Comparison of ENCODE assay signal across 29 cellular contexts in the genomic region with DNA sequence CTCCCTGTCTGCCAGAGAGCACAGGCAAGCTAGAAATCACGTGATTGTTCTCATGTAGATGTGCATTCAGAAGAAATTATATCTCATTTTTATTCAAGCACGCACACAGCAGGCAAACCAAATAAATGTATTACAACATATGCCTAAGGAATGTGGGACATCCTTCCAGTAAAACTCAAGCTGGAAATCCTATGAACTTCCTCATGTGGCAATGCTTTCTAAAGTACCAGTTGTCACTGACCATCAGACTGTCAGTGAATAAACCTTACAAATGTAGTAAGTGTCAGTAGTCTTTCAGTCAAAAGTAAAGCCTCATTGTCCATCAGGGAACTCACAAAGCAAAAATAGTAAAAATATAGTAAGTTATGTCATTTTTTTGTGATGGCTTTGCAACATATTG.
"Had no signal": no experiment of that assay in that cellular context is flagged by ENCODE, and none has a peak within 500 bp of the region (broad histone marks: within the 10 kb centered on the region; RNA-seq: fewer than 3 reads in every experiment).

No MANE protein-coding gene starts in this region.

- H3K9me3 Mint-ChIP-seq: neural crest cell had no signal

- H3K27me3 ChIP-seq: pancreas, suprapubic skin, tibial artery, upper lobe of right lung had no signal

- H3K4me3 Mint-ChIP-seq: immature natural killer cell; naive thymus-derived CD8-positive, alpha-beta T cell; nephron; neural crest cell; stimulated activated effector memory CD8-positive, alpha-beta T cell treated with anti-CD3 and anti-CD28 coated beads, Interleukin-12 subunit alpha, Interleukin-12 subunit beta, amount 100 ng/mL, for 72 hours; stimulated activated naive CD8-positive, alpha-beta T cell treated with anti-CD3 and anti-CD28 coated beads, Interleukin-15, Interleukin-2, amounts not matched to agents 100 ng/mL and 50 ng/mL, for 24 hours had no signal

- H3K4me3 ChIP-seq: left ventricle myocardium inferior, lung, mucosa of descending colon, pancreas, prostate gland, suprapubic skin, thoracic aorta, tibial artery, upper lobe of right lung had no signal

- H3K36me3 Mint-ChIP-seq: naive thymus-derived CD8-positive, alpha-beta T cell; stimulated activated effector memory CD8-positive, alpha-beta T cell treated with anti-CD3 and anti-CD28 coated beads, Interleukin-12 subunit alpha, Interleukin-12 subunit beta, amount 100 ng/mL, for 72 hours had no signal

- FAIRE-seq: islet of Langerhans, kidney, pancreas, urothelium cell line had no signal

- H3K27ac ChIP-seq: left ventricle myocardium inferior, pancreas, prostate gland, suprapubic skin, thoracic aorta, tibial artery, upper lobe of right lung had no signal

- ATAC-seq: mucosa of descending colon; naive thymus-derived CD8-positive, alpha-beta T cell; pancreas; right cardiac atrium; sciatic nerve; stimulated activated effector memory CD8-positive, alpha-beta T cell treated with anti-CD3 and anti-CD28 coated beads, Interleukin-12 subunit alpha, Interleukin-12 subunit beta, amount 100 ng/mL, for 72 hours; upper lobe of right lung had no signal

- DNase-seq: hypothalamus; immature natural killer cell; kidney; left ventricle myocardium inferior; midbrain; mucosa of descending colon; naive thymus-derived CD8-positive, alpha-beta T cell; nucleus accumbens; pancreas; posterior cingulate gyrus; retina; right cardiac atrium; stimulated activated CD4-positive, alpha-beta T cell treated with anti-CD3 and anti-CD28 coated beads, Interleukin-12 subunit alpha, Interleukin-12 subunit beta, amount 100 ng/mL, for 4 hours; stimulated activated CD4-positive, alpha-beta T cell treated with anti-CD3 and anti-CD28 coated beads, Interleukin-4, amount 100 ng/mL, for 24 hours; stimulated activated naive CD4-positive, alpha-beta T cell; tibial artery; trophoblast cell; upper lobe of right lung had no signal

- H3K4me1 ChIP-seq: left ventricle myocardium inferior, pancreas, prostate gland, suprapubic skin, tibial artery, upper lobe of right lung had no signal

- H3K36me3 ChIP-seq: left ventricle myocardium inferior, pancreas, prostate gland, suprapubic skin, thoracic aorta, tibial artery, upper lobe of right lung had no signal

- H3K27ac Mint-ChIP-seq: immature natural killer cell; naive thymus-derived CD8-positive, alpha-beta T cell; nephron; stimulated activated effector memory CD8-positive, alpha-beta T cell treated with anti-CD3 and anti-CD28 coated beads, Interleukin-12 subunit alpha, Interleukin-12 subunit beta, amount 100 ng/mL, for 72 hours; stimulated activated naive CD8-positive, alpha-beta T cell treated with anti-CD3 and anti-CD28 coated beads, Interleukin-15, Interleukin-2, amounts not matched to agents 100 ng/mL and 50 ng/mL, for 24 hours had no signal

- H3K9me3 ChIP-seq: left ventricle myocardium inferior, mucosa of descending colon, pancreas, prostate gland, suprapubic skin, thoracic aorta, tibial artery, upper lobe of right lung had no signal

- H3K27me3 Mint-ChIP-seq: naive thymus-derived CD8-positive, alpha-beta T cell; stimulated activated naive CD8-positive, alpha-beta T cell treated with anti-CD3 and anti-CD28 coated beads, Interleukin-15, Interleukin-2, amounts not matched to agents 100 ng/mL and 50 ng/mL, for 24 hours had no signal

- H3K4me1 Mint-ChIP-seq: immature natural killer cell; naive thymus-derived CD8-positive, alpha-beta T cell; neural crest cell; stimulated activated effector memory CD8-positive, alpha-beta T cell treated with anti-CD3 and anti-CD28 coated beads, Interleukin-12 subunit alpha, Interleukin-12 subunit beta, amount 100 ng/mL, for 72 hours had no signal
